ENCODE assay signal across 8 cellular contexts in genomic region chr6:105733556-105734162, GRCh38.
A peak's percentile ranks its signal among the peaks of the same experiment; 100 is the strongest.
DNase-seq lines count a peak whose midpoint lies in the region; ATAC-seq and TF ChIP-seq lines count a peak whose summit lies in the region.

No MANE protein-coding gene starts in this region.

- H3K4me2 ChIP-seq in GM23248 (ENCODE audit: unreplicated experiment), result no peak overlapping the region

- in situ Hi-C loops in GM23248 (cut with MboI), result loop anchor here (25.0 kb wide), 1 partner anchor 479 kb away; no protein-coding TSS in a partner anchor

- no peaks in the 10 kb centered on the region for H3F3A ChIP-seq in GM23248 (ENCODE audit: insufficient read depth)

- intact Hi-C loops in uterus (cut with DNase I; ENCODE audit: low total_unique reads), result no loop called here

- no peak overlapping the region for H3K9ac ChIP-seq in GM23248

- WGBS in GM23248 (ENCODE audit: low coverage in 1 of 2, low lambda C conversion rate in 2 of 2, missing lambda C conversion rate in 2 of 2), 2 experiments, result 47 to 49% methylated on average over 4 of the region's 4 CpGs

- H3K9me3 ChIP-seq in GM23248 (ENCODE audit: low read depth), result no peaks in the 10 kb centered on the region
- H3K9me3 ChIP-seq in uterus, result no peaks in the 10 kb centered on the region

- no peak for TF ChIP-seq POLR2A in uterus (IDR thresholded peaks at IDR 0.05)

- H3K4me1 ChIP-seq in GM23248 (ENCODE audit: insufficient read depth), result no peaks in the 10 kb centered on the region
- peaks cover 0 to 4% of the 10 kb centered on the region in 2 donors for H3K4me1 ChIP-seq in uterus

- no peaks in the 10 kb centered on the region for H3K27me3 ChIP-seq in GM23248 (replicated peaks; ENCODE audit: insufficient read depth)
- no peaks in the 10 kb centered on the region for H3K27me3 ChIP-seq in uterus

- H3K9me2 ChIP-seq in GM23248 (ENCODE audit: insufficient read depth), result no peaks in the 10 kb centered on the region

- no peaks in the 10 kb centered on the region for H3K36me3 ChIP-seq in GM23248 (ENCODE audit: low read depth)
- H3K36me3 ChIP-seq in uterus, result no peaks in the 10 kb centered on the region

- no peak for DNase-seq in AG09319 (ENCODE audit: extremely low read depth, low read depth)
- DNase-seq in GM23248, result peak; percentile 70
- DNase-seq in RPMI8226, result peak; percentile 39
- DNase-seq in foreskin melanocyte, result peak; percentile 15
- DNase-seq in uterus, result no peak

- peak; percentile 59 for TF ChIP-seq CTCF in AG09319 (IDR thresholded peaks at IDR 0.05; ENCODE audit: low read depth, low read length)
- TF ChIP-seq CTCF in uterus (IDR thresholded peaks at IDR 0.05), result peak; percentile 32 to 40 (median 36)

- no peaks in the 10 kb centered on the region for H3K79me2 ChIP-seq in GM23248 (ENCODE audit: insufficient read depth)

- H4K20me1 ChIP-seq in GM23248 (ENCODE audit: insufficient read depth), result no peaks in the 10 kb centered on the region

- H3K27ac ChIP-seq in GM23248, result no peak overlapping the region
- H3K27ac ChIP-seq in uterus, result peak overlapping the region; percentile 3 to 8

- no peak for ATAC-seq in GM18520 (IDR thresholded peaks at IDR 0.05; ENCODE audit: unreplicated experiment)
- ATAC-seq in GM18873 (IDR thresholded peaks at IDR 0.05; ENCODE audit: low FRiP score, unreplicated experiment), result no peak
- ATAC-seq in HG03025 (IDR thresholded peaks at IDR 0.05; ENCODE audit: low FRiP score, unreplicated experiment), result no peak

- H3K4me3 ChIP-seq in GM23248 (no peak overlapping the region), uterus (no peak overlapping the region)

- no peak overlapping the region for H2AFZ ChIP-seq in GM23248

Comparison
In these comparisons a context has a peak if more than half of its experiments do, and no peak if none do; other contexts are left out.
1. DNase-seq: peak in GM23248 (single experiment), RPMI8226 (single experiment) and foreskin melanocyte (single experiment); none in AG09319 (single experiment) and uterus (0 of 2).